8 cellular contexts compared by ENCODE assay signal in genomic region chr2:175180701-175181103, GRCh38. TPM values are rescaled to one million over a fixed set of nuclear protein-coding genes. Genes with fewer than 3 reads are reported as not detected.
A peak's percentile ranks its signal among the peaks of the same experiment; 100 is the strongest.
DNase-seq lines count a peak whose midpoint lies in the region; ATAC-seq lines count a peak whose summit lies in the region.

No MANE protein-coding gene starts in this region.

- H3K4me1 ChIP-seq in esophagus (ENCODE audit: control insufficient read depth in 2 of 2, insufficient read depth in 2 of 2, low read length in 1 of 2) = no peaks in the 10 kb centered on the region

- no peaks in the 10 kb centered on the region for H3K27me3 ChIP-seq in esophagus (ENCODE audit: control insufficient read depth in 1 of 2, insufficient read depth in 2 of 2, low read length in 2 of 2)

- peak overlapping the region; percentile 80 to 96 for H3K27ac ChIP-seq in esophagus (ENCODE audit: low read depth in 2 of 2, low read length in 1 of 2)

- H3K36me3 Mint-ChIP-seq in naive B cell = peaks cover 9 to 11% of the 10 kb centered on the region in 2 donors

- WGBS in esophagus, 2 donors = 4 to 10% methylated on average over 10 of the region's 10 CpGs

- peaks cover 20 to 24% (median 23%) of the 10 kb centered on the region in 3 donors for H3K4me1 Mint-ChIP-seq in naive B cell
- H3K4me1 Mint-ChIP-seq in stimulated activated naive CD8-positive, alpha-beta T cell treated with anti-CD3 and anti-CD28 coated beads, Interleukin-15, amount 100 ng/mL, for 72 hours = peaks cover 39% of the 10 kb centered on the region

- no peaks in the 10 kb centered on the region for H3K9me3 ChIP-seq in esophagus (ENCODE audit: control insufficient read depth in 2 of 2, insufficient read depth in 1 of 2, low read depth in 1 of 2, low read length in 1 of 2)

- DNase-seq in NCI-H146 (lab: John Stamatoyannopoulos, UW) = peak; percentile 40
- no peak for DNase-seq in NCI-H146 treated with DMSO at 0.1 percent for 48 hours (lab: John Stamatoyannopoulos, UW; ENCODE audit: unreplicated experiment)
- DNase-seq in NCI-H345 (lab: John Stamatoyannopoulos, UW) = peak; percentile 3
- peak; percentile 22 to 24 for DNase-seq in activated CD8-positive, alpha-beta memory T cell treated with anti-CD3 and anti-CD28 coated beads for 4 hours (ENCODE audit: low read depth in 2 of 2)
- no peak for DNase-seq in naive B cell
- peak; percentile 50 to 66 for DNase-seq in stimulated activated naive CD8-positive, alpha-beta T cell treated with anti-CD3 and anti-CD28 coated beads, Interleukin-15, amount 100 ng/mL, for 72 hours

- peaks cover 0 to 9% (median 9%) of the 10 kb centered on the region in 3 donors for H3K27me3 Mint-ChIP-seq in naive B cell
- H3K27me3 Mint-ChIP-seq in stimulated activated naive CD8-positive, alpha-beta T cell treated with anti-CD3 and anti-CD28 coated beads, Interleukin-15, amount 100 ng/mL, for 72 hours = no peaks in the 10 kb centered on the region

- H3K36me3 ChIP-seq in esophagus (ENCODE audit: control insufficient read depth in 2 of 2, insufficient read depth in 2 of 2, low read length in 1 of 2) = peaks cover 3 to 5% of the 10 kb centered on the region in 2 donors

- H3K9me3 Mint-ChIP-seq in naive B cell = peaks cover 0 to 4% (median 0%) of the 10 kb centered on the region in 7 donors
- peaks cover 0 to 6% of the 10 kb centered on the region in 2 donors for H3K9me3 Mint-ChIP-seq in stimulated activated naive CD8-positive, alpha-beta T cell treated with anti-CD3 and anti-CD28 coated beads, Interleukin-15, amount 100 ng/mL, for 72 hours

- ATAC-seq in HG02763 (IDR thresholded peaks at IDR 0.05; ENCODE audit: unreplicated experiment) (peak; percentile 50), naive B cell (ENCODE audit: low read depth in 2 of 2) (peak; percentile 30 to 33)
- ATAC-seq in stimulated activated naive CD8-positive, alpha-beta T cell treated with anti-CD3 and anti-CD28 coated beads, Interleukin-15, amount 100 ng/mL, for 72 hours = peak; percentile 76

- peak overlapping the region; percentile 85 to 98 for H3K4me3 ChIP-seq in esophagus (ENCODE audit: low read depth in 1 of 2, low read length in 2 of 2)

- peak overlapping the region; percentile 77 to 97 (median 94) for H3K4me3 Mint-ChIP-seq in naive B cell
- peak overlapping the region; percentile 89 to 95 for H3K4me3 Mint-ChIP-seq in stimulated activated naive CD8-positive, alpha-beta T cell treated with anti-CD3 and anti-CD28 coated beads, Interleukin-15, amount 100 ng/mL, for 72 hours

- H3K27ac Mint-ChIP-seq in naive B cell = peak overlapping the region; percentile 83 to 97 (median 92)
- H3K27ac Mint-ChIP-seq in stimulated activated naive CD8-positive, alpha-beta T cell treated with anti-CD3 and anti-CD28 coated beads, Interleukin-15, amount 100 ng/mL, for 72 hours = peak overlapping the region; percentile 98 to 99

RNA-seq across cellular contexts. Expression of gene ATP5MC3, which starts 0.8 kb away (rescaled TPM):
- polyA plus RNA-seq in esophagus (100 to 1,000 TPM; 148 to 432 TPM), naive B cell (ENCODE audit: low read depth in 6 of 6) (100 to 1,000 TPM; 240 to 369 (median 311) TPM)

RNA-seq across cellular contexts. Expression of gene ATF2, which starts 12.7 kb away (rescaled TPM):
- polyA plus RNA-seq in esophagus (1 to 10 TPM; 6.8 to 8.1 TPM), naive B cell (ENCODE audit: low read depth in 6 of 6) (10 to 100 TPM; 22.9 to 42.8 (median 35.4) TPM)

Comparison
In these comparisons a context has a peak if more than half of its experiments do, and no peak if none do; other contexts are left out.
1. DNase-seq: peak in NCI-H146 (single experiment), NCI-H345 (single experiment), activated CD8-positive, alpha-beta memory T cell treated with anti-CD3 and anti-CD28 coated beads for 4 hours (2 of 2) and stimulated activated naive CD8-positive, alpha-beta T cell treated with anti-CD3 and anti-CD28 coated beads, Interleukin-15, amount 100 ng/mL, for 72 hours (2 of 2); none in NCI-H146 treated with DMSO at 0.1 percent for 48 hours (single experiment) and naive B cell (single experiment).
2. Peak in every context shown above with its lines, with median percentiles within 50 percentile points of each other: ATAC-seq.